8 cellular contexts compared by ENCODE assay signal in the genomic region with DNA sequence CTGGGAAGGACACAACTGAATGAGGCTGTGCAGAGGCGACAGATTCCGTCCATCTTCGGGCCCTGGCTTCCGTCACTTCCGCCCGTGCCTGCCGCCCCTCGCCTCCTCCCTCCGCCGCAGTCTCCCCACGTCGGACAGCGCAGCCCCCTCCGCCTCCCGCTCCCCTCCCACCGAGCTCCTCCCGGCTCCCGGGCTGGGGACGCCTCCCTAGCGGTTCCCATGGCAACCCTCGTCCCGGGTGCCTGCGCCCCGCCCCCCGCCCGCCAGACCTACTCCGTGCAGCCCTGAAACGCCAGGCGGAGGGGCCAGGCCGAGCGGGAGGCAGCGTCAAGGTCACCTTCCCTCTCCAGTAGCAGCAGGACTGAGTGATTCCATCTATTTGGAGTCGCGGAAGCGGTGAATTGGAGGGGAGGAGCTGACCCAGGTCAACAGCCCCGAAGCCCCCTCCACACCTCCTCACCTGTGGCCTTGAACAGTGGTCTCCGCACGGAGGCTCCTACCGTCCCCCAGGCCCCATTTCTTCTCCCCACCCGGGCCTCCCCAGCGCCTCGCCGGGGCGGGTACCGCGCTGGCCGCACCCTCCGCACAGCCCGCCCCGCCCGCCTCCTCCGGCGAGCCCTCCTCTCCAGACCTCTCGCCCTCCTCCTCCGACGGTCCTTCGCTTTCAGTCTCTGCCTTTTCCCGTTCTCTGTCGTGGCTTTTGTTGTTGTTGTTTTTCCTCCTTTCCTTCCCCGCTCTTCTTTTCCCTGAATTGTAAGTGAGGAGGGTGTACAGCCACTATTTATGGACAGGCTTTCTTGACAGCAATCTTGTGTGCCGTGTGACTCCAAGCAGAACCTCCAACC. TPM values are rescaled to one million over a fixed set of nuclear protein-coding genes. Genes with fewer than 3 reads are reported as not detected.
DNase-seq lines count a peak whose midpoint lies in the region; ATAC-seq, FAIRE-seq and TF ChIP-seq lines count a peak whose summit lies in the region.

No MANE protein-coding gene starts in this region.

- WGBS in SK-N-SH (ENCODE audit: low lambda C conversion rate), result 1% methylated on average over 24 of the region's 61 CpGs

- H3K4me1 ChIP-seq in SK-N-SH (ENCODE audit: control insufficient read depth in 1 of 2, insufficient read depth in 2 of 2, low read depth in 1 of 2, low read length in 1 of 2) (peaks cover 0 to 16% of the 10 kb centered on the region in 2 experiments; a peak in 2 of 4 replicates), adipocyte (ENCODE audit: control insufficient read depth, insufficient read depth, low read length) (peaks cover 14% of the 10 kb centered on the region), vagina (peaks cover 15% of the 10 kb centered on the region)

- peaks cover 10% of the 10 kb centered on the region for H3F3A ChIP-seq in SK-N-SH (replicated peaks; ENCODE audit: insufficient read depth)

- TF ChIP-seq CTCF in SK-N-SH (IDR thresholded peaks at IDR 0.05), result no peak
- no peak for TF ChIP-seq CTCF in omental fat pad (IDR thresholded peaks at IDR 0.05)
- TF ChIP-seq CTCF in vagina (IDR thresholded peaks at IDR 0.05), result no peak

- no peaks in the 10 kb centered on the region for H4K20me1 ChIP-seq in SK-N-SH (ENCODE audit: insufficient read depth)

- CTCF ChIA-PET in SK-N-SH (lab: Yijun Ruan, JAX), result interaction anchor here (1.8 to 5.6 kb wide), 2 partner anchors 17 to 51 kb away, joined by 5 to 65 read pairs; partner anchors contain the start of gene ZCCHC3

- H3K4me2 ChIP-seq in SK-N-SH, result peak overlapping the region; percentile 99

- H3K27ac ChIP-seq in SK-N-SH (ENCODE audit: low read depth in 2 of 2, low read length in 1 of 2), result peak overlapping the region; percentile 97 to 98
- peak overlapping the region; percentile 92 for H3K27ac ChIP-seq in vagina

- no peak; a peak in 1 of 4 replicates for TF ChIP-seq EP300 in SK-N-SH (IDR thresholded peaks at IDR 0.05; ENCODE audit: borderline replicate concordance in 1 of 2, low read depth in 1 of 2, low read length in 1 of 2)

- H3K9ac ChIP-seq in SK-N-SH (peak overlapping the region; percentile 93), adipocyte (ENCODE audit: low read length) (peak overlapping the region; percentile 92)

- H2AFZ ChIP-seq in SK-N-SH (ENCODE audit: low read depth), result peak overlapping the region; percentile 89; the same call in 1 of the 2 replicates

- POLR2A ChIA-PET in SK-N-SH (lab: Yijun Ruan, JAX), result interaction anchor here (0.6 to 3.9 kb wide), 11 partner anchors 14 to 196 kb away, joined by 3 to 39 read pairs (median 7); partner anchors contain the start of genes CSNK2A1, SOX12 and TRIB3

- H3K4me3 ChIP-seq in SK-N-SH (ENCODE audit: low read depth in 2 of 2, low read length in 1 of 2) (peak overlapping the region; percentile 62 to 88), adipocyte (ENCODE audit: low read length) (peak overlapping the region; percentile 84), vagina (peak overlapping the region; percentile 65 to 74)

- DNase-seq in GM12891 (ENCODE audit: insufficient read length, low spot score) (peak; percentile 95), NCI-H1092 (lab: John Stamatoyannopoulos, UW) (peak; percentile 88), SK-N-SH (peak; percentile 100), adipocyte (ENCODE audit: low read depth) (peak; percentile 99), Right ventricle myocardium inferior (ENCODE audit: missing footprints) (peak; percentile 93), omental fat pad (ENCODE audit: low spot score) (peak; percentile 66), vagina (ENCODE audit: extremely low spot score in 2 of 2) (no peak)

- no peak for TF ChIP-seq RAD21 in SK-N-SH (IDR thresholded peaks at IDR 0.05; ENCODE audit: low read length)

- peaks cover 6 to 17% of the 10 kb centered on the region in 2 experiments for H3K36me3 ChIP-seq in SK-N-SH (replicated peaks in 1 of 2; ENCODE audit: control insufficient read depth in 1 of 2, insufficient read depth in 2 of 2, low read length in 1 of 2)
- H3K36me3 ChIP-seq in adipocyte (ENCODE audit: control insufficient read depth, insufficient read depth, low read length, severe bottlenecking), result peaks cover 3% of the 10 kb centered on the region
- no peaks in the 10 kb centered on the region for H3K36me3 ChIP-seq in vagina

- intact Hi-C loops in Right ventricle myocardium inferior (cut with DNase I), result loop anchor here (5.0 kb wide), 3 partner anchors 59 to 304 kb away; partner anchors contain the start of genes CSNK2A1, RBCK1 and SRXN1
- intact Hi-C loops in vagina (cut with DNase I), result loop anchor here (10.0 kb wide), 1 partner anchor 57 kb away; the partner anchor contains the start of gene RBCK1

- H3K9me2 ChIP-seq in SK-N-SH, result no peaks in the 10 kb centered on the region

- peak; percentile 97 for FAIRE-seq in GM12891 (lab: Jason Lieb, UNC)

- ATAC-seq in HG02610 (IDR thresholded peaks at IDR 0.05; ENCODE audit: unreplicated experiment) (peak; percentile 75), Right ventricle myocardium inferior (peak; percentile 92), omental fat pad (ENCODE audit: low FRiP score) (peak; percentile 90)

- H3K9me3 ChIP-seq in SK-N-SH, result no peaks in the 10 kb centered on the region
- no peaks in the 10 kb centered on the region for H3K9me3 ChIP-seq in adipocyte (ENCODE audit: control insufficient read depth, low read length)
- no peaks in the 10 kb centered on the region for H3K9me3 ChIP-seq in vagina

- TF ChIP-seq POLR2A in GM12891 (IDR thresholded peaks at IDR 0.05; ENCODE audit: low read depth, low read length) (peak; percentile 69), vagina (IDR thresholded peaks at IDR 0.05) (peak in 1 of 2 donors; percentile 49)

- no peaks in the 10 kb centered on the region for H3K27me3 ChIP-seq in SK-N-SH (ENCODE audit: insufficient read depth)
- H3K27me3 ChIP-seq in adipocyte (replicated peaks; ENCODE audit: control insufficient read depth, insufficient read depth, low read length), result no peaks in the 10 kb centered on the region
- H3K27me3 ChIP-seq in vagina, result no peaks in the 10 kb centered on the region

- H3K79me2 ChIP-seq in SK-N-SH (ENCODE audit: insufficient read depth), result peaks cover 17% of the 10 kb centered on the region

TF ChIP-seq in GM12891, 5 proteins besides CTCF, POLR2A, EP300 and RAD21:
- TF ChIP-seq PAX5 (IDR thresholded peaks at IDR 0.05; ENCODE audit: insufficient read depth, low read length, severe bottlenecking) (peak; percentile 57), TAF1 (IDR thresholded peaks at IDR 0.05; ENCODE audit: low read depth, low read length) (peak; percentile 34; the same call in 1 of the 2 replicates), SPI1 (IDR thresholded peaks at IDR 0.05; ENCODE audit: low read depth, low read length) (peak; percentile 47), POLR2AphosphoS5 (IDR thresholded peaks at IDR 0.05; ENCODE audit: low read depth, low read length) (no peak), POU2F2 (IDR thresholded peaks at IDR 0.05; ENCODE audit: low read depth, low read length) (no peak)

TF ChIP-seq in SK-N-SH, 30 proteins besides CTCF, POLR2A, EP300 and RAD21 (continues in another document):
- TF ChIP-seq FOSL2 (IDR thresholded peaks at IDR 0.05; ENCODE audit: borderline replicate concordance, low read depth) (no peak), RFX5 (IDR thresholded peaks at IDR 0.05; ENCODE audit: low read length) (no peak), FOXJ3 (CRISPR knock-in tag; IDR thresholded peaks at IDR 0.05) (0 out of 2 replicates have a peak, but pooled peaks have one; percentile 20), PBX3 (IDR thresholded peaks at IDR 0.05) (peak; percentile 60), SMC3 (IDR thresholded peaks at IDR 0.05; ENCODE audit: low read depth, low read length) (no peak), TEAD4 (IDR thresholded peaks at IDR 0.05; ENCODE audit: borderline replicate concordance, insufficient read depth) (no peak), EZH2phosphoT487 (IDR thresholded peaks at IDR 0.05; ENCODE audit: borderline replicate concordance, low read depth) (no peak)

RNA-seq across cellular contexts. Expression of gene NRSN2, which starts 1.0 kb away (rescaled TPM):
- 13.1 TPM for polyA plus RNA-seq in GM12891 (2012; ENCODE audit: low read depth, missing spikeins)
- 88.6 and 146 TPM in 2 replicates for polyA plus RNA-seq in SK-N-SH (2012; rRNA removed)
- polyA plus RNA-seq in SK-N-SH (2012; cell fraction: cytosol; rRNA removed), result 54.7 and 100 TPM in 2 replicates
- polyA plus RNA-seq in SK-N-SH (2012; cell fraction: nucleus; rRNA removed), result 63.6 and 88.9 TPM in 2 replicates
- total RNA-seq in Right ventricle myocardium inferior, result 19.8 TPM
- total RNA-seq in omental fat pad, result 10 to 100 TPM; 12.6 to 19.1 (median 15.8) TPM
- 21.6 TPM for total RNA-seq in vagina

RNA-seq across cellular contexts. Expression of gene SOX12, which starts 22.5 kb away (rescaled TPM):
- 3.0 TPM for polyA plus RNA-seq in GM12891 (2012; ENCODE audit: low read depth, missing spikeins)
- 7.0 and 11.3 TPM in 2 replicates for polyA plus RNA-seq in SK-N-SH (2012; rRNA removed)
- 7.9 and 10.8 TPM in 2 replicates for polyA plus RNA-seq in SK-N-SH (2012; cell fraction: cytosol; rRNA removed)
- 44.6 and 55.2 TPM in 2 replicates for polyA plus RNA-seq in SK-N-SH (2012; cell fraction: nucleus; rRNA removed)
- total RNA-seq in Right ventricle myocardium inferior, result 16.5 TPM
- 1 to 10 TPM; 2.0 to 3.3 (median 2.5) TPM for total RNA-seq in omental fat pad
- total RNA-seq in vagina, result 4.4 TPM

RNA-seq across cellular contexts. Expression of gene TRIB3, which starts 32.7 kb away (rescaled TPM):
- polyA plus RNA-seq in GM12891 (2012; ENCODE audit: low read depth, missing spikeins), result 8.5 TPM
- polyA plus RNA-seq in SK-N-SH (2012; rRNA removed), result 13.2 and 16.6 TPM in 2 replicates
- 7.2 and 12.0 TPM in 2 replicates for polyA plus RNA-seq in SK-N-SH (2012; cell fraction: cytosol; rRNA removed)
- 14.4 and 14.8 TPM in 2 replicates for polyA plus RNA-seq in SK-N-SH (2012; cell fraction: nucleus; rRNA removed)
- 0.65 TPM for total RNA-seq in Right ventricle myocardium inferior
- 10 to 100 TPM in 1 of 4 donors, 1 to 10 TPM in 3; 5.5 to 10.6 (median 6.2) TPM for total RNA-seq in omental fat pad
- 15.7 TPM for total RNA-seq in vagina

RNA-seq across cellular contexts. Expression of gene ZCCHC3, which starts 50.5 kb away (rescaled TPM):
- 14.4 TPM for polyA plus RNA-seq in GM12891 (2012; ENCODE audit: low read depth, missing spikeins)
- polyA plus RNA-seq in SK-N-SH (2012; rRNA removed), result 9.0 and 9.5 TPM in 2 replicates
- 8.7 and 10.1 TPM in 2 replicates for polyA plus RNA-seq in SK-N-SH (2012; cell fraction: cytosol; rRNA removed)
- polyA plus RNA-seq in SK-N-SH (2012; cell fraction: nucleus; rRNA removed), result 9.4 and 10.3 TPM in 2 replicates
- total RNA-seq in Right ventricle myocardium inferior (11.0 TPM), omental fat pad (10 to 100 TPM; 10.5 to 20.1 (median 12.6) TPM), vagina (13.8 TPM)

RNA-seq across cellular contexts. Expression of gene C20orf96, which starts 57.3 kb away (rescaled TPM):
- 6.0 TPM for polyA plus RNA-seq in GM12891 (2012; ENCODE audit: low read depth, missing spikeins)
- polyA plus RNA-seq in SK-N-SH (2012; rRNA removed), result 16.6 and 19.4 TPM in 2 replicates
- polyA plus RNA-seq in SK-N-SH (2012; cell fraction: cytosol; rRNA removed), result 11.7 and 12.4 TPM in 2 replicates
- polyA plus RNA-seq in SK-N-SH (2012; cell fraction: nucleus; rRNA removed), result 39.5 and 59.8 TPM in 2 replicates
- 5.4 TPM for total RNA-seq in Right ventricle myocardium inferior
- total RNA-seq in omental fat pad, result 1 to 10 TPM; 1.4 to 3.0 (median 1.9) TPM
- total RNA-seq in vagina, result 2.7 TPM

Comparison
In these comparisons a context has a peak if more than half of its experiments do, and no peak if none do; other contexts are left out.
1. DNase-seq: peak in GM12891 (single experiment), NCI-H1092 (single experiment), SK-N-SH (single experiment), adipocyte (single experiment), Right ventricle myocardium inferior (single experiment) and omental fat pad (single experiment); none in vagina (0 of 2).
2. Peak in every context shown above with its lines, with median percentiles within 50 percentile points of each other: ATAC-seq and H3K4me3 ChIP-seq.